ENCODE assay signal across 17 cellular contexts in genomic region chr16:56517206-56517605, GRCh38. TPM values are rescaled to one million over a fixed set of nuclear protein-coding genes. Genes with fewer than 3 reads are reported as not detected.
DNase-seq lines count a peak whose midpoint lies in the region; ATAC-seq and TF ChIP-seq lines count a peak whose summit lies in the region.
"Had no signal": no experiment of that assay in that cellular context is flagged by ENCODE, and none has a peak within 500 bp of the region (broad histone marks: within the 10 kb centered on the region; RNA-seq: fewer than 3 reads in every experiment).

No MANE protein-coding gene starts in this region.

- WGBS in neuronal stem cell (ENCODE audit: extremely low coverage in 2 of 2, insufficient read length in 2 of 2, insufficient replicate concordance in 1 of 2), 2 donors = no CpG with 5 or more reads among the region's 2 CpGs

- H3K9me3 Mint-ChIP-seq in CD4-positive, CD25-positive, alpha-beta regulatory T cell = peaks cover 0 to 2% (median 0%) of the 10 kb centered on the region in 7 donors
- H3K9me3 Mint-ChIP-seq in osteocyte (ENCODE audit: unreplicated experiment) = no peaks in the 10 kb centered on the region
- H3K9me3 Mint-ChIP-seq in glutamatergic neuron (ENCODE audit: unreplicated experiment) = peaks cover 4% of the 10 kb centered on the region
- H3K9me3 Mint-ChIP-seq: HFFc6 had no signal

- H3K27ac ChIP-seq in CD4-positive, CD25-positive, alpha-beta regulatory T cell (ENCODE audit: insufficient read depth, low read length, poor library complexity, severe bottlenecking) = no peak overlapping the region
- H3K27ac ChIP-seq in cingulate gyrus (ENCODE audit: low read depth, low read length) (peak overlapping the region; percentile 79), neuronal stem cell (replicated peaks; ENCODE audit: low read length) (no peak overlapping the region)

- H3K27me3 Mint-ChIP-seq in CD4-positive, CD25-positive, alpha-beta regulatory T cell = no peaks in the 10 kb centered on the region
- H3K27me3 Mint-ChIP-seq in osteocyte (ENCODE audit: unreplicated experiment) = no peaks in the 10 kb centered on the region
- H3K27me3 Mint-ChIP-seq in glutamatergic neuron (ENCODE audit: unreplicated experiment) = no peaks in the 10 kb centered on the region

- TF ChIP-seq CTCF in osteocyte (IDR thresholded peaks at IDR 0.05) (no peak), glutamatergic neuron (IDR thresholded peaks at IDR 0.05; ENCODE audit: partially characterized antibody, unreplicated experiment) (no peak)

- no peak overlapping the region for H2AK5ac ChIP-seq in neuronal stem cell (ENCODE audit: low read depth, low read length)

- no peak overlapping the region for H3K23ac ChIP-seq in neuronal stem cell (ENCODE audit: low read depth, low read length, poor library complexity)

- H2BK12ac ChIP-seq in neuronal stem cell (ENCODE audit: low read length) = no peak overlapping the region

- H3K4me1 Mint-ChIP-seq in CD4-positive, CD25-positive, alpha-beta regulatory T cell = peaks cover 24 to 72% (median 44%) of the 10 kb centered on the region in 4 donors
- H3K4me1 Mint-ChIP-seq in osteocyte (ENCODE audit: unreplicated experiment) (peaks cover 65% of the 10 kb centered on the region), glutamatergic neuron (ENCODE audit: low read depth, unreplicated experiment) (peaks cover 5% of the 10 kb centered on the region)

- H4K91ac ChIP-seq in neuronal stem cell (ENCODE audit: low read depth, low read length, poor library complexity) = no peak overlapping the region

- no peak overlapping the region for H2BK120ac ChIP-seq in neuronal stem cell (ENCODE audit: low read depth, low read length)

- H3K4ac ChIP-seq in neuronal stem cell (ENCODE audit: low read length) = no peak overlapping the region

- H3K9me3 ChIP-seq in CD4-positive, CD25-positive, alpha-beta regulatory T cell (ENCODE audit: control insufficient read depth in 2 of 2, low read length in 2 of 2) = no peaks in the 10 kb centered on the region
- H3K9me3 ChIP-seq in neuronal stem cell (replicated peaks in 1 of 2; ENCODE audit: control insufficient read depth in 2 of 2, insufficient read depth in 1 of 2, low read depth in 1 of 2, low read length in 2 of 2) = peaks cover 0 to 4% of the 10 kb centered on the region in 2 donors

- H3K36me3 Mint-ChIP-seq in CD4-positive, CD25-positive, alpha-beta regulatory T cell = peaks cover 7% of the 10 kb centered on the region
- H3K36me3 Mint-ChIP-seq in osteocyte (ENCODE audit: unreplicated experiment) = peaks cover 3% of the 10 kb centered on the region
- H3K36me3 Mint-ChIP-seq in glutamatergic neuron (ENCODE audit: unreplicated experiment) = no peaks in the 10 kb centered on the region

- H3K4me3 ChIP-seq in CD4-positive, CD25-positive, alpha-beta regulatory T cell (ENCODE audit: low read depth, low read length) = peak overlapping the region; percentile 6
- no peak overlapping the region for H3K4me3 ChIP-seq in neuronal stem cell (ENCODE audit: low read length in 2 of 2)

- H3K4me2 ChIP-seq in neuronal stem cell (ENCODE audit: insufficient read depth, low read length, poor library complexity, severe bottlenecking) = no peak overlapping the region

- H4K8ac ChIP-seq in neuronal stem cell (ENCODE audit: low read depth, low read length) = no peak overlapping the region

- no peak overlapping the region for H2BK5ac ChIP-seq in neuronal stem cell (ENCODE audit: low read length)

- no peak overlapping the region for H3K9ac ChIP-seq in neuronal stem cell (ENCODE audit: low read depth, low read length, poor library complexity)

- H3K4me3 Mint-ChIP-seq in CD4-positive, CD25-positive, alpha-beta regulatory T cell = peak overlapping the region; percentile 17 to 87 (median 54)
- H3K4me3 Mint-ChIP-seq in osteocyte (ENCODE audit: unreplicated experiment) (peak overlapping the region; percentile 20), glutamatergic neuron (ENCODE audit: unreplicated experiment) (no peak overlapping the region)
- H3K4me3 Mint-ChIP-seq: HFFc6 had no signal

- no peak overlapping the region for H3K14ac ChIP-seq in neuronal stem cell (ENCODE audit: low read length)

- no peak overlapping the region for H2BK15ac ChIP-seq in neuronal stem cell (ENCODE audit: low read length)

- H3K27ac Mint-ChIP-seq in CD4-positive, CD25-positive, alpha-beta regulatory T cell = peak overlapping the region in 2 of 3 donors; percentile 66 to 98
- H3K27ac Mint-ChIP-seq in osteocyte (ENCODE audit: unreplicated experiment) = peak overlapping the region; percentile 76
- no peak overlapping the region for H3K27ac Mint-ChIP-seq in glutamatergic neuron (ENCODE audit: unreplicated experiment)
- H3K27ac Mint-ChIP-seq: HFFc6 had no signal

- peaks cover 6% of the 10 kb centered on the region for H3K36me3 ChIP-seq in CD4-positive, CD25-positive, alpha-beta regulatory T cell (ENCODE audit: control insufficient read depth, insufficient read depth, low read length)
- peaks cover 0 to 11% of the 10 kb centered on the region in 2 donors for H3K36me3 ChIP-seq in neuronal stem cell (replicated peaks in 1 of 2; ENCODE audit: control insufficient read depth in 2 of 2, insufficient read depth in 2 of 2, low read length in 2 of 2)

- H2AFZ ChIP-seq in neuronal stem cell (ENCODE audit: low read length) = no peak overlapping the region

- ATAC-seq in CD4-positive, CD25-positive, alpha-beta regulatory T cell (ENCODE audit: low read depth in 2 of 2) = no peak

- no peak for DNase-seq in CD4-positive, CD25-positive, alpha-beta regulatory T cell
- DNase-seq in NCI-H69 (lab: John Stamatoyannopoulos, UW) = peak; percentile 1
- DNase-seq in osteocyte (ENCODE audit: extremely low spot score, unreplicated experiment) = no peak
- DNase-seq in glutamatergic neuron = no peak
- DNase-seq in NCI-H1694 treated with DMSO at 0.1 percent for 48 hours (lab: John Stamatoyannopoulos, UW) = no peak
- no peak for DNase-seq in NCI-H1417 treated with DMSO at 0.1 percent for 48 hours (lab: John Stamatoyannopoulos, UW)
- no peak for DNase-seq in neuronal stem cell (ENCODE audit: low spot score)
- DNase-seq: DMS79 treated with DMSO at 0.1 percent for 48 hours, GDM1, GOT3, HFFc6, KBM-7, NCI-H2171, NCI-H446 treated with DMSO at 0.1 percent for 48 hours, SHP77 treated with DMSO at 0.1 percent for 48 hours had no signal

- no peaks in the 10 kb centered on the region for H3K27me3 ChIP-seq in CD4-positive, CD25-positive, alpha-beta regulatory T cell (ENCODE audit: control insufficient read depth, insufficient read depth, low read length)
- H3K27me3 ChIP-seq in neuronal stem cell (ENCODE audit: control insufficient read depth in 3 of 3, insufficient read depth in 3 of 3, low read depth in 1 of 3, low read length in 3 of 3) = no peaks in the 10 kb centered on the region

- peaks cover 28% of the 10 kb centered on the region for H3K4me1 ChIP-seq in CD4-positive, CD25-positive, alpha-beta regulatory T cell (ENCODE audit: control insufficient read depth, insufficient read depth, low read length, poor library complexity, severe bottlenecking)
- H3K4me1 ChIP-seq in neuronal stem cell (ENCODE audit: control insufficient read depth in 2 of 2, insufficient read depth in 1 of 2, low read depth in 1 of 2, low read length in 2 of 2) = peaks cover 1 to 3% of the 10 kb centered on the region in 2 donors

- no peak overlapping the region for H3K18ac ChIP-seq in neuronal stem cell (ENCODE audit: low read length)

- H3K79me1 ChIP-seq in neuronal stem cell (ENCODE audit: low read depth, low read length) = no peaks in the 10 kb centered on the region

RNA-seq across cellular contexts. Expression of gene BBS2, which starts 2.6 kb away (rescaled TPM):
- 46.5 TPM for total RNA-seq in CD4-positive, CD25-positive, alpha-beta regulatory T cell
- polyA plus RNA-seq in CD4-positive, CD25-positive, alpha-beta regulatory T cell = 10 to 100 TPM; 24.8 to 39.2 (median 33.6) TPM
- 58.7 and 66.0 TPM in 2 replicates for total RNA-seq in osteocyte
- 40.7 TPM for total RNA-seq in glutamatergic neuron (ENCODE audit: unreplicated experiment)
- polyA plus RNA-seq in neuronal stem cell (2013, experiment 1 of 2) = 38.4 TPM
- 38.3 TPM for polyA plus RNA-seq in neuronal stem cell (2013, experiment 2 of 2)

RNA-seq across cellular contexts. Expression of gene MT4, which starts 47.7 kb away (rescaled TPM):
- total RNA-seq in CD4-positive, CD25-positive, alpha-beta regulatory T cell = not detected
- polyA plus RNA-seq in CD4-positive, CD25-positive, alpha-beta regulatory T cell = not detected
- total RNA-seq in osteocyte (not detected in 2 replicates), glutamatergic neuron (ENCODE audit: unreplicated experiment) (not detected)
- polyA plus RNA-seq in neuronal stem cell (2013, experiment 1 of 2) = not detected
- not detected for polyA plus RNA-seq in neuronal stem cell (2013, experiment 2 of 2)
- total RNA-seq: A673, HFFc6 had no signal
